In genomic region chr22:29245626-29246385, GRCh38 we compare ENCODE assay signal across 1 cellular context.
TF ChIP-seq lines count a peak whose summit lies in the region.

No MANE protein-coding gene starts in this region.

TF ChIP-seq in HepG2, 621 proteins besides CTCF, POLR2A, EP300 and RAD21 (continued from another document and continues in another):
- TF ChIP-seq ELF3 (CRISPR knock-in tag; IDR thresholded peaks at IDR 0.05) (peak; percentile 28; the same call in 1 of the 2 replicates), MTA1 (CRISPR knock-in tag; IDR thresholded peaks at IDR 0.05; ENCODE audit: borderline replicate concordance) (no peak), ZNF710 (CRISPR knock-in tag; IDR thresholded peaks at IDR 0.05; ENCODE audit: borderline replicate concordance) (no peak), ZNF496 (CRISPR knock-in tag; IDR thresholded peaks at IDR 0.05; ENCODE audit: insufficient replicate concordance) (no peak), MIXL1 (CRISPR knock-in tag; IDR thresholded peaks at IDR 0.05) (peak; percentile 15; the same call in 1 of the 2 replicates), SNAPC2 (CRISPR knock-in tag; IDR thresholded peaks at IDR 0.05) (no peak), ZNF790 (CRISPR knock-in tag; IDR thresholded peaks at IDR 0.05; ENCODE audit: borderline replicate concordance) (no peak), HNF1B (CRISPR knock-in tag; IDR thresholded peaks at IDR 0.05) (0 out of 2 replicates have a peak, but pooled peaks have one; percentile 10), ZNF256 (CRISPR knock-in tag; conservative IDR thresholded peaks at IDR 0.05) (no peak), ZNF383 (CRISPR knock-in tag; IDR thresholded peaks at IDR 0.05; ENCODE audit: borderline replicate concordance) (no peak), DMTF1 (CRISPR knock-in tag; IDR thresholded peaks at IDR 0.05) (no peak), NR2F2 (IDR thresholded peaks at IDR 0.05; ENCODE audit: borderline replicate concordance, low read depth) (no peak), KDM2A (CRISPR knock-in tag; IDR thresholded peaks at IDR 0.05; ENCODE audit: borderline replicate concordance, low read depth) (peak; percentile 76), SMAD1 (CRISPR knock-in tag; IDR thresholded peaks at IDR 0.05; ENCODE audit: borderline replicate concordance, low read depth) (peak; percentile 57; the same call in 1 of the 2 replicates), ZBTB34 (CRISPR knock-in tag; IDR thresholded peaks at IDR 0.05) (no peak), ZNF749 (CRISPR knock-in tag; IDR thresholded peaks at IDR 0.05; ENCODE audit: borderline replicate concordance) (no peak), IKZF5 (CRISPR knock-in tag; IDR thresholded peaks at IDR 0.05) (peak; percentile 36; the same call in 1 of the 2 replicates), ZNF720 (CRISPR knock-in tag; IDR thresholded peaks at IDR 0.05) (no peak), ZNF724P (CRISPR knock-in tag; IDR thresholded peaks at IDR 0.05; ENCODE audit: borderline replicate concordance) (no peak), HOXA9 (CRISPR knock-in tag; IDR thresholded peaks at IDR 0.05; ENCODE audit: borderline replicate concordance) (no peak), ZBTB10 (CRISPR knock-in tag; IDR thresholded peaks at IDR 0.05; ENCODE audit: borderline replicate concordance) (no peak), FOXO1 (CRISPR knock-in tag; IDR thresholded peaks at IDR 0.05) (no peak), DPF2 (CRISPR knock-in tag; IDR thresholded peaks at IDR 0.05; ENCODE audit: borderline replicate concordance, low read depth) (no peak), NFE2L2 (IDR thresholded peaks at IDR 0.05; ENCODE audit: low read length) (no peak), NFAT5 (CRISPR knock-in tag; IDR thresholded peaks at IDR 0.05) (no peak), REPIN1 (CRISPR knock-in tag; IDR thresholded peaks at IDR 0.05; ENCODE audit: borderline replicate concordance, low read depth) (0 out of 2 replicates have a peak, but pooled peaks have one; percentile 22), KDM5A (IDR thresholded peaks at IDR 0.05; ENCODE audit: borderline replicate concordance, low read length) (no peak), RFX1 (IDR thresholded peaks at IDR 0.05) (no peak), RFXANK (CRISPR knock-in tag; IDR thresholded peaks at IDR 0.05) (no peak), RELA (CRISPR knock-in tag; IDR thresholded peaks at IDR 0.05) (no peak), ZUFSP (CRISPR knock-in tag; IDR thresholded peaks at IDR 0.05; ENCODE audit: borderline replicate concordance) (no peak), EED (CRISPR knock-in tag; IDR thresholded peaks at IDR 0.05) (no peak), HES4 (CRISPR knock-in tag; IDR thresholded peaks at IDR 0.05; ENCODE audit: borderline replicate concordance) (no peak), ZNF33B (CRISPR knock-in tag; IDR thresholded peaks at IDR 0.05) (no peak), STAT6 (CRISPR knock-in tag; IDR thresholded peaks at IDR 0.05; ENCODE audit: borderline replicate concordance) (no peak), TEAD3 (CRISPR knock-in tag; optimal IDR thresholded peaks at IDR 0.05; ENCODE audit: borderline replicate concordance) (peak; percentile 67)
